Comparison of ENCODE assay signal across 10 cellular contexts in the genomic region with DNA sequence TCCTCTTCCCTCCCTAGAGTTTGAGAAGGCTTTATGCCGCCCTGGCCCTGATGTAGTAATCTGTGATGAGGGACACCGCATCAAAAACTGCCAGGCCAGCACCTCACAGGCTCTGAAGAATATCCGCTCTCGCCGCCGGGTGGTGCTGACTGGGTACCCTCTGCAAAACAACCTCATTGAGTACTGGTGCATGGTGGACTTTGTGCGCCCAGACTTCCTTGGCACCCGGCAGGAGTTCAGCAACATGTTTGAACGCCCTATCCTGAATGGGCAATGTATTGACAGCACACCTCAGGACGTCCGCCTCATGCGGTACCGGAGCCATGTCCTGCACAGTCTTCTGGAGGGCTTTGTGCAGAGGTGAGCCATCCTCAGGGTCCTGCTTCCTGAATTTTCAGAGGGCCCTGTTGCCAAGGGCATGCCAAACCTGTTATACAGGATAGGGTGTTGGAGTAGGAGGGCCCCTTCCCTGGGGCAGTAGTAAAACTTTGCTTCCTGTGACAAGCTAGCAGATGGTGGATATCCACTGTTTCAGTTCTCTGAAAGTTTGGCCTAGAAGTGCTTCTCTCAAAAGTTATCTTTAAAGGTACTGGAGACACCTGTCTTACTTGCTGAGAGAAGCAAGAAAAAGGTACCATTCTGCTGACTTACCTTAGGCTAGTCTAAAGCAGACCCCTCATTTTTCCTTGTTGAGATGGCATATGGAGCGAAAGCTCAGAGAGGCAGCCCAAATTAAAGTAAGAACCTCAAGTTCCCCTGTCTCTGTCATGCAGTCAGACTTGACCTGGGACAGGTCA.
"Had no signal": no experiment of that assay in that cellular context is flagged by ENCODE, and none has a peak within 500 bp of the region (broad histone marks: within the 10 kb centered on the region; RNA-seq: fewer than 3 reads in every experiment).

No MANE protein-coding gene starts in this region.

- H2AFZ ChIP-seq: parathyroid adenoma had no signal

- H3K9me3 ChIP-seq: lower lobe of right lung, tibial artery had no signal

- H3K27ac ChIP-seq: cardiac muscle cell, lower lobe of right lung, parathyroid adenoma, tibial artery had no signal

- H3K79me2 ChIP-seq: parathyroid adenoma had no signal

- H3K4me1 Mint-ChIP-seq: naive B cell; stimulated activated effector memory CD8-positive, alpha-beta T cell treated with anti-CD3 and anti-CD28 coated beads, Interleukin-12 subunit alpha, Interleukin-12 subunit beta, amount 100 ng/mL, for 72 hours had no signal

- DNase-seq: activated gamma-delta T cell, aorta, lower lobe of right lung, tibial artery had no signal

- H3K4me1 ChIP-seq: lower lobe of right lung, parathyroid adenoma, tibial artery had no signal

- H3K27me3 ChIP-seq: cardiac muscle cell, tibial artery had no signal

- H3K9ac ChIP-seq: parathyroid adenoma had no signal

- H3K4me3 Mint-ChIP-seq: activated CD4-positive, alpha-beta memory T cell treated with anti-CD3 and anti-CD28 coated beads for 36 hours; activated naive CD8-positive, alpha-beta T cell treated with anti-CD3 and anti-CD28 coated beads for 36 hours; stimulated activated effector memory CD8-positive, alpha-beta T cell treated with anti-CD3 and anti-CD28 coated beads, Interleukin-12 subunit alpha, Interleukin-12 subunit beta, amount 100 ng/mL, for 72 hours had no signal

- H3K27ac Mint-ChIP-seq: activated CD4-positive, alpha-beta memory T cell treated with anti-CD3 and anti-CD28 coated beads for 36 hours; activated naive CD8-positive, alpha-beta T cell treated with anti-CD3 and anti-CD28 coated beads for 36 hours; stimulated activated effector memory CD8-positive, alpha-beta T cell treated with anti-CD3 and anti-CD28 coated beads, Interleukin-12 subunit alpha, Interleukin-12 subunit beta, amount 100 ng/mL, for 72 hours had no signal

- H3K4me3 ChIP-seq: cardiac muscle cell, lower lobe of right lung, tibial artery had no signal

- H3K27me3 Mint-ChIP-seq: activated CD4-positive, alpha-beta memory T cell treated with anti-CD3 and anti-CD28 coated beads for 36 hours; activated naive CD8-positive, alpha-beta T cell treated with anti-CD3 and anti-CD28 coated beads for 36 hours; naive B cell had no signal

- H3K9me3 Mint-ChIP-seq: activated CD4-positive, alpha-beta memory T cell treated with anti-CD3 and anti-CD28 coated beads for 36 hours; activated naive CD8-positive, alpha-beta T cell treated with anti-CD3 and anti-CD28 coated beads for 36 hours; naive B cell; stimulated activated effector memory CD8-positive, alpha-beta T cell treated with anti-CD3 and anti-CD28 coated beads, Interleukin-12 subunit alpha, Interleukin-12 subunit beta, amount 100 ng/mL, for 72 hours had no signal
